Comparison of ENCODE assay signal across 14 cellular contexts in the genomic region with DNA sequence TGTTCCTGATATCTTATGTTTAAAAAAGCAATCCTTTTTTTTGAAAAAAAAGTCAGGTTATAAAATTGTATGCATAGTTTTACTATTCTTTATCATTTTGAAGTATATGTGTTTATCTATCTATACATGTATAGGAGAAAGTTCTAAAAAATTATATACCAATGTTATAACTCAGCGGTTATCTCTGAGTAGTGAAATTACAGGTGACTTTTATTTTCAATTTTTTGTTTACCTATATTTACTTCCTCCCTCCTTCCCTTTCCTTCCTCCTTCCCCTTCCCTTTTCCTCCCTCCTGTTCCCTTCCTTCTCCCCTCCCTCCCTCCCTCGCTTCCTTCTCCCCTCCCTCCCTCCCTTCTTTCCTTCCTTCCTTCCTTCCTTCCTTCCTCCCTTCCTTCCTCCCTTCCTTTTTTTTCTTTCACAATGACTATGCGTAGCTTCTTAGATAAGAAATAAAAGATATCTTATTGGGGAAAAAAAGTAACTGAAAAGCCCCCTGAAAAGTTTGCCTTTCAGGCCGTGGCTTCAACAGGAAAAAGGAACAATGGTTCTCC.
DNase-seq lines count a peak whose midpoint lies in the region; TF ChIP-seq lines count a peak whose summit lies in the region.
"Had no signal": no experiment of that assay in that cellular context is flagged by ENCODE, and none has a peak within 500 bp of the region (broad histone marks: within the 10 kb centered on the region; RNA-seq: fewer than 3 reads in every experiment).

No MANE protein-coding gene starts in this region.

- no peaks in the 10 kb centered on the region for H3K9me3 ChIP-seq in Caco-2
- H3K9me3 ChIP-seq in mesenchymal stem cell (ENCODE audit: control insufficient read depth, low read length) = no peaks in the 10 kb centered on the region
- no peaks in the 10 kb centered on the region for H3K9me3 ChIP-seq in stomach
- H3K9me3 ChIP-seq: BE2C had no signal

- H3K27ac Mint-ChIP-seq in Caco-2 (ENCODE audit: unreplicated experiment) = peak overlapping the region; percentile 32
- H3K27ac Mint-ChIP-seq: T-cell had no signal

- TF ChIP-seq CTCF in Caco-2 (IDR thresholded peaks at IDR 0.05; ENCODE audit: insufficient read depth in 1 of 2, low read depth in 1 of 2, low read length in 1 of 2, severe bottlenecking in 1 of 2, unreplicated experiment in 1 of 2) (no peak), stomach (IDR thresholded peaks at IDR 0.05) (no peak)

- no peak overlapping the region for H3K4me2 ChIP-seq in mesenchymal stem cell (ENCODE audit: low read length, poor library complexity, severe bottlenecking)

- H3K4me1 Mint-ChIP-seq in Caco-2 (ENCODE audit: low read depth, unreplicated experiment) = peaks cover 13% of the 10 kb centered on the region

- no peak overlapping the region for H2AFZ ChIP-seq in mesenchymal stem cell (ENCODE audit: low read depth, low read length)

- no peak overlapping the region for H2BK15ac ChIP-seq in mesenchymal stem cell (ENCODE audit: low read depth, poor library complexity, severe bottlenecking)

- TF ChIP-seq EP300 in stomach (IDR thresholded peaks at IDR 0.05) = no peak

- H3K79me1 ChIP-seq in mesenchymal stem cell (replicated peaks; ENCODE audit: low read length, poor library complexity, severe bottlenecking) = peaks cover 13% of the 10 kb centered on the region

- no peak for TF ChIP-seq POLR2A in stomach (IDR thresholded peaks at IDR 0.05)

- H2BK120ac ChIP-seq in mesenchymal stem cell (ENCODE audit: low read depth, low read length) = no peak overlapping the region

- no peak overlapping the region for H3K14ac ChIP-seq in mesenchymal stem cell (ENCODE audit: low read length in 2 of 2)

- no peaks in the 10 kb centered on the region for H3K36me3 Mint-ChIP-seq in Caco-2 (ENCODE audit: insufficient read depth, unreplicated experiment)
- H3K36me3 Mint-ChIP-seq: T-cell had no signal

- H3K4me3 ChIP-seq in Caco-2 (ENCODE audit: low read depth, low read length) (no peak overlapping the region), mesenchymal stem cell (ENCODE audit: insufficient read depth in 1 of 2, low read depth in 1 of 2, low read length in 2 of 2) (no peak overlapping the region), stomach (no peak overlapping the region)

- H3K23ac ChIP-seq in mesenchymal stem cell (ENCODE audit: low read length in 2 of 2) = no peak overlapping the region

- H2AK5ac ChIP-seq in mesenchymal stem cell (ENCODE audit: low read length, severe bottlenecking) = peak overlapping the region; percentile 87

- no peak overlapping the region for H4K91ac ChIP-seq in mesenchymal stem cell (ENCODE audit: low read length)

- H2BK12ac ChIP-seq in mesenchymal stem cell (ENCODE audit: low read length in 2 of 2) = peak overlapping the region in 1 of 2 experiments; percentile 11

- DNase-seq in Caco-2 = no peak
- DNase-seq in caudate nucleus (lab: John Stamatoyannopoulos, UW) = no peak
- DNase-seq in mesenchymal stem cell = no peak
- no peak for DNase-seq in stomach
- no peak for DNase-seq in SIG-M5 treated with dmso at 0.1 percent for 504 hours (lab: John Stamatoyannopoulos, UW; ENCODE audit: unreplicated experiment)
- no peak for DNase-seq in NCI-H1105 treated with DMSO at 0.1 percent for 48 hours (lab: John Stamatoyannopoulos, UW)
- DNase-seq in T1000 (lab: John Stamatoyannopoulos, UW) = no peak
- no peak for DNase-seq in epidermal melanocyte (ENCODE audit: insufficient read length, low spot score)
- DNase-seq: amniotic stem cell, BE2C, kidney glomerular epithelial cell, NCI-H1417, NCI-H510A, T-cell had no signal

- H3K9ac ChIP-seq in mesenchymal stem cell (ENCODE audit: low read length) = peak overlapping the region; percentile 17

- POLR2A ChIA-PET in Caco-2 (lab: Charles Lee) = interaction anchor here (0.8 kb wide), 1 partner anchor 193 kb away, joined by 3 read pairs; a partner anchor contains a TSS

- intact Hi-C loops in Caco-2 (cut with micrococcal nuclease; ENCODE audit: unreplicated experiment) (no loop called here), stomach (cut with DNase I; ENCODE audit: low total_unique reads) (no loop called here)

- H3K4me3 Mint-ChIP-seq in Caco-2 (ENCODE audit: unreplicated experiment) = no peak overlapping the region
- H3K4me3 Mint-ChIP-seq: T-cell had no signal

- 0 out of 2 replicates have a peak, but pooled peaks cover 13% of the 10 kb centered on the region for H3K4me1 ChIP-seq in Caco-2
- peaks cover 26% of the 10 kb centered on the region for H3K4me1 ChIP-seq in mesenchymal stem cell (ENCODE audit: control insufficient read depth, insufficient read depth, low read depth, low read length)
- peaks cover 12 to 22% (median 20%) of the 10 kb centered on the region in 4 donors for H3K4me1 ChIP-seq in stomach

- H4K8ac ChIP-seq in mesenchymal stem cell (ENCODE audit: low read length) = no peak overlapping the region

- H3K18ac ChIP-seq in mesenchymal stem cell (ENCODE audit: low read depth in 1 of 2, low read length in 2 of 2) = peak overlapping the region in 1 of 2 experiments; percentile 13

- WGBS in mesenchymal stem cell = 80% methylated on average over 2 of the region's 4 CpGs
- 35 to 56% (median 47%) methylated on average over 3 to 4 of the region's 4 CpGs for WGBS in stomach, 5 donors

- no peak overlapping the region for H2BK5ac ChIP-seq in mesenchymal stem cell (ENCODE audit: low read depth, low read length, poor library complexity, severe bottlenecking)

- peak overlapping the region; percentile 63 for H3K27ac ChIP-seq in caudate nucleus (ENCODE audit: low read depth, low read length)
- no peak overlapping the region for H3K27ac ChIP-seq in mesenchymal stem cell (ENCODE audit: low read length, poor library complexity, severe bottlenecking)
- peak overlapping the region; percentile 34 to 76 (median 69) for H3K27ac ChIP-seq in stomach

- H3K27me3 ChIP-seq in Caco-2 (replicated peaks; ENCODE audit: control insufficient read depth, insufficient read depth, low read length) (no peaks in the 10 kb centered on the region), mesenchymal stem cell (ENCODE audit: control insufficient read depth in 1 of 2, insufficient read depth in 1 of 2, low read length in 2 of 2) (no peaks in the 10 kb centered on the region), stomach (no peaks in the 10 kb centered on the region)
- H3K27me3 ChIP-seq: BE2C had no signal

- H3K9me3 Mint-ChIP-seq in Caco-2 (ENCODE audit: unreplicated experiment) = no peaks in the 10 kb centered on the region
- H3K9me3 Mint-ChIP-seq: T-cell had no signal

- CTCF ChIA-PET in Caco-2 (lab: Charles Lee) = interaction anchor here (2.9 kb wide), 1 partner anchor 292 kb away, joined by 49 read pairs; no protein-coding TSS in a partner anchor

- H3K27me3 Mint-ChIP-seq in Caco-2 (ENCODE audit: insufficient read depth, unreplicated experiment) = no peaks in the 10 kb centered on the region

- no TSS peak for BruUV-seq in Caco-2 (replicated peaks; lab: Mats Ljungman, UMichigan)

- H3K4ac ChIP-seq in mesenchymal stem cell (ENCODE audit: low read depth in 1 of 2, low read length in 2 of 2) = no peak overlapping the region

- no peaks in the 10 kb centered on the region for H3K36me3 ChIP-seq in Caco-2 (ENCODE audit: control insufficient read depth, insufficient read depth, low read length)
- H3K36me3 ChIP-seq in mesenchymal stem cell (ENCODE audit: control insufficient read depth in 1 of 2, insufficient read depth in 2 of 2, low read depth in 1 of 2, low read length in 2 of 2) = no peaks in the 10 kb centered on the region
- no peaks in the 10 kb centered on the region for H3K36me3 ChIP-seq in stomach
- H3K36me3 ChIP-seq: BE2C had no signal
